8 cellular contexts compared by ENCODE assay signal in the genomic region with DNA sequence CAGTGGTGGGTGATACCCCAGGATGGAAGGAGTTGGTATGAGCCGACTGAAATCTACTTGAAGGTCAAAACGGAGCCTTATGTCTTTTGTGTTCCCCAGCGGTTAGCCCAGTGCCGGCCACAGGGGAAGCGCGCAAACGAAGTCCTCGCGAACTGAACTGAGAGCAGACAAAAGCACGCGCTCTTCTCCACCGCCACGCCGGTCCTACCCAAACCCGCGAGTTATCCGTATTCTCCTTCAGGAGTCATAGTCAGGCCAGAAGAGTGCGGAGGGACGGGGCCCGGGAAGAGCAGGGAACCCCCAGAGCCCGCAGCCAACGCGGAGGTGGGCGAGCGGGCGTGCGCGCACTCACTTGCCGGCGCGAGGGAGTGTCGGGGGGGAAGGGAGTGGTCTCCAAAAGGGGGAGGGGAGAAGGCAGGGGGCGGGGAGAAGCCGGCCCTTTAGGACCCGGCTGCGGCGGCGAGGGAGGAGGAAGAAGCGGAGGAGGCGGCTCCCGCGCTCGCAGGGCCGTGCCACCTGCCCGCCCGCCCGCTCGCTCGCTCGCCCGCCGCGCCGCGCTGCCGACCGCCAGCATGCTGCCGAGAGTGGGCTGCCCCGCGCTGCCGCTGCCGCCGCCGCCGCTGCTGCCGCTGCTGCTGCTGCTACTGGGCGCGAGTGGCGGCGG. TPM values are rescaled to one million over a fixed set of nuclear protein-coding genes. Genes with fewer than 3 reads are reported as not detected.
A peak's percentile ranks its signal among the peaks of the same experiment; 100 is the strongest.
DNase-seq lines count a peak whose midpoint lies in the region; ATAC-seq and TF ChIP-seq lines count a peak whose summit lies in the region.

A gene with protein sequence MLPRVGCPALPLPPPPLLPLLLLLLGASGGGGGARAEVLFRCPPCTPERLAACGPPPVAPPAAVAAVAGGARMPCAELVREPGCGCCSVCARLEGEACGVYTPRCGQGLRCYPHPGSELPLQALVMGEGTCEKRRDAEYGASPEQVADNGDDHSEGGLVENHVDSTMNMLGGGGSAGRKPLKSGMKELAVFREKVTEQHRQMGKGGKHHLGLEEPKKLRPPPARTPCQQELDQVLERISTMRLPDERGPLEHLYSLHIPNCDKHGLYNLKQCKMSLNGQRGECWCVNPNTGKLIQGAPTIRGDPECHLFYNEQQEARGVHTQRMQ (plus strand): TSS at position 469 of the 664 bp plus-strand sequence. CDS start 104 bp downstream, at position 573.

- TF ChIP-seq CTCF in AG04449 (IDR thresholded peaks at IDR 0.05; ENCODE audit: insufficient read depth, low read length, missing control alignments) (no peak), body of pancreas (IDR thresholded peaks at IDR 0.05) (peak in 1 of 7 experiments; percentile 11)

- H3K27me3 ChIP-seq in body of pancreas, result no peaks in the 10 kb centered on the region
- H3K27me3 ChIP-seq in effector memory CD4-positive, alpha-beta T cell (replicated peaks; ENCODE audit: control insufficient read depth, insufficient read depth, low read length, poor library complexity, severe bottlenecking), result peaks cover 19% of the 10 kb centered on the region

- no peak for TF ChIP-seq POLR2A in body of pancreas (IDR thresholded peaks at IDR 0.05)

- H3K27ac ChIP-seq in body of pancreas, result peak within 1 kb of the TSS; percentile 8 to 61 (median 54)
- peak within 1 kb of the TSS in 2 of 21 experiments; percentile 11 to 51 for H3K27ac ChIP-seq in skin epidermis
- no peak within 1 kb of the TSS for H3K27ac ChIP-seq in effector memory CD4-positive, alpha-beta T cell (ENCODE audit: insufficient read depth, low read length, poor library complexity, severe bottlenecking)

- CTCF ChIA-PET in AG04449 (lab: Yijun Ruan, JAX), result no interaction called here

- peaks cover 37% of the 10 kb centered on the region for H3K4me1 ChIP-seq in body of pancreas
- peaks cover 9% of the 10 kb centered on the region for H3K4me1 ChIP-seq in effector memory CD4-positive, alpha-beta T cell (ENCODE audit: control insufficient read depth, insufficient read depth, low read length, poor library complexity, severe bottlenecking)

- POLR2A ChIA-PET in AG04449 (lab: Yijun Ruan, JAX), result no interaction called here

- H3K4me3 ChIP-seq in AG04449 (ENCODE audit: low read depth, low read length), result peak within 1 kb of the TSS; percentile 54
- H3K4me3 ChIP-seq in body of pancreas, result peak within 1 kb of the TSS; percentile 1 to 32
- H3K4me3 ChIP-seq in skin epidermis, result peak within 1 kb of the TSS; percentile 23 to 47 (median 37)
- H3K4me3 ChIP-seq in effector memory CD4-positive, alpha-beta T cell (ENCODE audit: insufficient read depth, low read depth, low read length, poor library complexity, severe bottlenecking), result no peak within 1 kb of the TSS

- intact Hi-C loops in body of pancreas (cut with DNase I), result no loop called here

- 0 to 1% methylated on average over 23 to 68 of the region's 70 CpGs for WGBS in body of pancreas, 2 donors

- H3K9me3 ChIP-seq in body of pancreas, result no peaks in the 10 kb centered on the region
- no peaks in the 10 kb centered on the region for H3K9me3 ChIP-seq in effector memory CD4-positive, alpha-beta T cell (ENCODE audit: control insufficient read depth, low read length)

- H3K36me3 ChIP-seq in body of pancreas (replicated peaks in 1 of 2; ENCODE audit: insufficient read depth in 1 of 2, low read depth in 2 of 2), result no peaks in the 10 kb centered on the region
- no peaks in the 10 kb centered on the region for H3K36me3 ChIP-seq in effector memory CD4-positive, alpha-beta T cell (ENCODE audit: control insufficient read depth, insufficient read depth, low read length)

- peak; percentile 45 for ATAC-seq in GM21360 (IDR thresholded peaks at IDR 0.05; ENCODE audit: unreplicated experiment)
- peak; percentile 62 for ATAC-seq in body of pancreas

- no peak for DNase-seq in AG04449 (ENCODE audit: low read depth, low spot score)
- peak; percentile 53 for DNase-seq in NOMO-1 treated with DMSO at 0.1 percent for 48 hours (lab: John Stamatoyannopoulos, UW; ENCODE audit: unreplicated experiment)
- peak; percentile 58 to 76 (median 63) for DNase-seq in body of pancreas
- peak; percentile 89 for DNase-seq in iPS-NIHi7 (ENCODE audit: extremely low spot score)
- no peak for DNase-seq in KG1 (lab: John Stamatoyannopoulos, UW)
- DNase-seq in effector memory CD4-positive, alpha-beta T cell, result no peak

RNA-seq across cellular contexts. Expression of the gene that starts here (rescaled TPM):
- 100 to 1,000 TPM; 129 to 170 TPM for total RNA-seq in body of pancreas

Comparison
In these comparisons a context has a peak if more than half of its experiments do, and no peak if none do; other contexts are left out.
1. DNase-seq: peak in NOMO-1 treated with DMSO at 0.1 percent for 48 hours (single experiment), body of pancreas (4 of 4) and iPS-NIHi7 (single experiment); none in AG04449 (single experiment), KG1 (single experiment) and effector memory CD4-positive, alpha-beta T cell (0 of 3).